Comparison of ENCODE assay signal across 12 cellular contexts in the genomic region with DNA sequence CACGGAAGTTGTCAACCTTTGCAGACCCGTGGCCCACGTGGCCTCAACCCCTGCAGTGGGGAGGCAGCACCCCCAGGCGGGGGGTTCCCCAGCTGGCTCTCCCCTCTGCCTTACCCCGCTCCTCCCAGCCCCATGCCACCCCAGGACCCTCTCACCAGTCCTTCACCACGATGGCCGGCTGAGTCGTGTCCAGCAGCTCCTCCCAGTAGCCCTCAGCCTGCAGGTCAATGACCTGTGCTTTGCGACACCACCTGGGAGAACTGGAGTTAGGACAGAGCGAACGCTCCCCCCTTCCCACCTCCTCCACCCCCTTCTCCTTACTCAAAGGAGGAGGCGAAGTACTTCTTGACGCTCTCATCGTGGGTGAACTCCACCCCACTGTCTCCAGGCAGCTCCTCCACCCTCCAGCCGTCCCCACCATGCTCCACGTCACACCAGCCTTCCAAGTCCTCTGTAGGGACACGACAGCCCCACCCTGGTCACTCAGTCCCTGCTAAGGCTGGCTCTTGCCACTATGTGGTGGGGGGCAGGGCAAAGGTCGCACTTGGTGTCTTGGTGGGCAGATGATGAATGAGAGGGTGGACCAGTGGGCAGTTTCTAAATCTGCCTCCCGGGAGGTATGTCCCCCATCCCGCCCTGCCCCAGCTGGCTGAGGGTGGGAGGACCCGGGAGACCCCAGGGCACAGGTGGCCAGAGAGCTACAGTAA. TPM values are rescaled to one million over a fixed set of nuclear protein-coding genes. Genes with fewer than 3 reads are reported as not detected.
DNase-seq lines count a peak whose midpoint lies in the region; ATAC-seq and TF ChIP-seq lines count a peak whose summit lies in the region.
"Had no signal": no experiment of that assay in that cellular context is flagged by ENCODE, and none has a peak within 500 bp of the region (broad histone marks: within the 10 kb centered on the region; RNA-seq: fewer than 3 reads in every experiment).

No MANE protein-coding gene starts in this region.

- H3K9me3 ChIP-seq in CD4-positive, alpha-beta memory T cell (ENCODE audit: control insufficient read depth in 1 of 2, low read length in 2 of 2) = no peaks in the 10 kb centered on the region
- H3K9me3 ChIP-seq: SK-N-SH had no signal

- POLR2A ChIA-PET in CD4-positive, alpha-beta memory T cell (lab: Charles Lee; ENCODE audit: partially characterized antibody) = interaction anchor here (0.9 to 8.1 kb wide), 15 partner anchors 14 to 638 kb away, joined by 3 to 73 read pairs (median 4); partner anchors contain the start of genes AGTRAP, FBXO6, MAD2L2 and MTOR
- POLR2A ChIA-PET in naive thymus-derived CD8-positive, alpha-beta T cell (lab: Charles Lee) = interaction anchor here (0.5 to 7.3 kb wide), 10 partner anchors 9 to 613 kb away, joined by 3 to 70 read pairs (median 3); partner anchors contain the start of genes CLCN6, FBXO6 and MTHFR

- peak overlapping the region; percentile 19 for H3K27ac ChIP-seq in CD4-positive, alpha-beta memory T cell (ENCODE audit: low read depth, low read length)
- peak overlapping the region; percentile 19 for H3K27ac ChIP-seq in cingulate gyrus (ENCODE audit: low read depth, low read length)

- peak overlapping the region in 7 of 8 donors; percentile 27 to 72 (median 64) for H3K4me3 Mint-ChIP-seq in CD4-positive, alpha-beta memory T cell
- H3K4me3 Mint-ChIP-seq in naive thymus-derived CD8-positive, alpha-beta T cell = peak overlapping the region in 9 of 10 donors; percentile 32 to 90 (median 64)

- H3K4me1 ChIP-seq in CD4-positive, alpha-beta memory T cell (ENCODE audit: insufficient read depth, low read length) = peaks cover 22% of the 10 kb centered on the region

- peak overlapping the region in 5 of 7 donors; percentile 30 to 71 (median 42) for H3K27ac Mint-ChIP-seq in CD4-positive, alpha-beta memory T cell
- peak overlapping the region in 4 of 10 donors; percentile 24 to 78 (median 58) for H3K27ac Mint-ChIP-seq in naive thymus-derived CD8-positive, alpha-beta T cell
- H3K27ac Mint-ChIP-seq: activated CD4-positive, alpha-beta memory T cell treated with anti-CD3 and anti-CD28 coated beads, Interleukin-2, amount 10 ng/mL, durations not matched to agents 7 days and 5 days had no signal

- H3K4me1 Mint-ChIP-seq in CD4-positive, alpha-beta memory T cell = peaks cover 11 to 43% (median 25%) of the 10 kb centered on the region in 4 donors
- peaks cover 12 to 30% (median 26%) of the 10 kb centered on the region in 4 donors for H3K4me1 Mint-ChIP-seq in naive thymus-derived CD8-positive, alpha-beta T cell

- ATAC-seq in naive thymus-derived CD8-positive, alpha-beta T cell = no peak
- no peak for ATAC-seq in HG02870 (IDR thresholded peaks at IDR 0.05; ENCODE audit: unreplicated experiment)

- DNase-seq in CD4-positive, alpha-beta memory T cell = no peak
- peak in 2 of 10 donors; percentile 12 to 16 for DNase-seq in naive thymus-derived CD8-positive, alpha-beta T cell
- DNase-seq in activated naive CD4-positive, alpha-beta T cell treated with Interleukin-2 at 50 U/mL for 16 hours = no peak
- DNase-seq in NCI-H2081 treated with DMSO at 0.1 percent for 48 hours (lab: John Stamatoyannopoulos, UW) = no peak
- no peak for DNase-seq in ACHN
- DNase-seq: NCI-H2171 had no signal

- no peaks in the 10 kb centered on the region for H3K27me3 ChIP-seq in CD4-positive, alpha-beta memory T cell (ENCODE audit: insufficient read depth, low read length)

- H3K36me3 Mint-ChIP-seq in CD4-positive, alpha-beta memory T cell = no peaks in the 10 kb centered on the region
- no peaks in the 10 kb centered on the region for H3K36me3 Mint-ChIP-seq in naive thymus-derived CD8-positive, alpha-beta T cell

- CTCF ChIA-PET in CD4-positive, alpha-beta memory T cell (lab: Charles Lee; ENCODE audit: partially characterized antibody) = interaction anchor here (0.5 to 13.4 kb wide), 16 partner anchors 9 to 612 kb away, joined by 3 to 165 read pairs (median 4); partner anchors contain the start of genes AGTRAP, CLCN6 and FBXO6

- peak overlapping the region; percentile 29 to 30 for H3K4me3 ChIP-seq in CD4-positive, alpha-beta memory T cell (ENCODE audit: low read length in 2 of 2)

- H3K27me3 Mint-ChIP-seq in CD4-positive, alpha-beta memory T cell = no peaks in the 10 kb centered on the region
- H3K27me3 Mint-ChIP-seq in naive thymus-derived CD8-positive, alpha-beta T cell = no peaks in the 10 kb centered on the region

- TF ChIP-seq EP300 in Ishikawa (IDR thresholded peaks at IDR 0.05; ENCODE audit: borderline replicate concordance) = no peak

- intact Hi-C loops in CD4-positive, alpha-beta memory T cell (cut with micrococcal nuclease) = loop anchor here (1.0 kb wide), 2 partner anchors 70 to 100 kb away; no protein-coding TSS in a partner anchor

- H3K36me3 ChIP-seq in CD4-positive, alpha-beta memory T cell (ENCODE audit: insufficient read depth, low read length) = no peaks in the 10 kb centered on the region

- in situ Hi-C loops in ACHN (cut with HindIII; ENCODE audit: low pct_ligation_motif_present, low pct_unique_long_range_greater_than_20kb, low sequenced_read_pairs) = no loop called here

- TF ChIP-seq RAD21 in Ishikawa (IDR thresholded peaks at IDR 0.05; ENCODE audit: low read depth) = no peak

- peaks cover 0 to 1% (median 0%) of the 10 kb centered on the region in 8 donors for H3K9me3 Mint-ChIP-seq in CD4-positive, alpha-beta memory T cell
- no peaks in the 10 kb centered on the region for H3K9me3 Mint-ChIP-seq in naive thymus-derived CD8-positive, alpha-beta T cell
- H3K9me3 Mint-ChIP-seq: activated CD4-positive, alpha-beta memory T cell treated with anti-CD3 and anti-CD28 coated beads, Interleukin-2, amount 10 ng/mL, durations not matched to agents 7 days and 5 days had no signal

TF ChIP-seq in Ishikawa, 13 proteins besides CTCF, POLR2A, EP300 and RAD21:
- no peak for TF ChIP-seq TEAD4 (IDR thresholded peaks at IDR 0.05)
- TF ChIP-seq MAX (IDR thresholded peaks at IDR 0.05) = 0 out of 2 replicates have a peak, but pooled peaks have one; percentile 4
TF ChIP-seq in Ishikawa: peak in this region for 1.

RNA-seq across cellular contexts. Expression of gene FBXO2, which starts 4.5 kb away (rescaled TPM):
- 1 to 10 TPM; 4.4 to 5.1 TPM for total RNA-seq in CD4-positive, alpha-beta memory T cell
- 1 to 10 TPM; 4.1 to 7.5 TPM for polyA plus RNA-seq in CD4-positive, alpha-beta memory T cell
- 1 to 10 TPM; 2.5 to 3.8 TPM for total RNA-seq in naive thymus-derived CD8-positive, alpha-beta T cell
- polyA plus RNA-seq in naive thymus-derived CD8-positive, alpha-beta T cell = 1 to 10 TPM; 2.3 to 5.4 (median 3.6) TPM

RNA-seq across cellular contexts. Expression of gene FBXO44, which starts 4.9 kb away (rescaled TPM):
- 10 to 100 TPM; 56.7 to 56.9 TPM for total RNA-seq in CD4-positive, alpha-beta memory T cell
- polyA plus RNA-seq in CD4-positive, alpha-beta memory T cell = 10 to 100 TPM in 1 of 2 donors, 1 to 10 TPM in 1; 10.0 to 11.0 TPM
- 10 to 100 TPM; 54.3 to 55.7 TPM for total RNA-seq in naive thymus-derived CD8-positive, alpha-beta T cell
- polyA plus RNA-seq in naive thymus-derived CD8-positive, alpha-beta T cell = 10 to 100 TPM in 1 of 3 donors, 1 to 10 TPM in 2; 6.4 to 10.1 (median 9.5) TPM

RNA-seq across cellular contexts. Expression of gene FBXO6, which starts 14.2 kb away (rescaled TPM):
- 1 to 10 TPM; 3.2 to 4.3 TPM for total RNA-seq in CD4-positive, alpha-beta memory T cell
- 10 to 100 TPM in 1 of 2 donors, 1 to 10 TPM in 1; 9.0 to 12.1 TPM for polyA plus RNA-seq in CD4-positive, alpha-beta memory T cell
- 1 to 10 TPM; 3.2 to 3.7 TPM for total RNA-seq in naive thymus-derived CD8-positive, alpha-beta T cell
- polyA plus RNA-seq in naive thymus-derived CD8-positive, alpha-beta T cell = 10 to 100 TPM; 12.9 to 22.2 (median 14.0) TPM

RNA-seq across cellular contexts. Expression of gene MAD2L2, which starts 31.2 kb away (rescaled TPM):
- 10 to 100 TPM; 20.7 to 22.7 TPM for total RNA-seq in CD4-positive, alpha-beta memory T cell
- polyA plus RNA-seq in CD4-positive, alpha-beta memory T cell = 10 to 100 TPM; 51.5 to 55.1 TPM
- 10 to 100 TPM; 19.7 to 21.3 TPM for total RNA-seq in naive thymus-derived CD8-positive, alpha-beta T cell
- polyA plus RNA-seq in naive thymus-derived CD8-positive, alpha-beta T cell = 10 to 100 TPM; 52.2 to 66.1 (median 54.2) TPM

RNA-seq across cellular contexts. Expression of gene DRAXIN, which starts 41.7 kb away (rescaled TPM):
- total RNA-seq in CD4-positive, alpha-beta memory T cell = under 1 TPM; 0.17 to 0.23 TPM
- polyA plus RNA-seq in CD4-positive, alpha-beta memory T cell = under 1 TPM in 1 of 2 donors, not detected in 1; 0.07 TPM
- under 1 TPM; 0.22 to 0.29 TPM for total RNA-seq in naive thymus-derived CD8-positive, alpha-beta T cell
- polyA plus RNA-seq in naive thymus-derived CD8-positive, alpha-beta T cell = under 1 TPM; 0.07 to 0.29 (median 0.14) TPM
- total RNA-seq: omental fat pad had no signal
